Comparison of ENCODE assay signal across 7 cellular contexts in the genomic region with DNA sequence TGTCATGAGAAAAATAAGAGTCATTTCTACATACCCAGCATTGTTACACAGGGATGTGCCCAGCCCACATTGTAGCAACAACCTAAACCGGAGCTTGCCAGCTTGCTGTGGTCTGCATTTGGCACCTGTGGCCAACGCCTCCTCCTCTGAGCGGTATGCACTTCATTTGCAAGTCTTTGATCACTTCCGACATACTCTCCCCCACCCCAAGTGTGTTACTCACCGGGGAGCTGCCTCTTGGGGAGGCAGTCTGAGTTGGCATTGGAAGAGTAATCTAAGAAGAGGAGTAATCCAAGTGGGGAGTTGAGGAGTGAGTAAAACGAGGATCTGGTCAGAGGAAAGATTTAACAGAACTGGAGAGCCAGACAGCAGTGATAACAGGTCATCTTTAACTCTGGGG. TPM values are rescaled to one million over a fixed set of nuclear protein-coding genes. Genes with fewer than 3 reads are reported as not detected.
DNase-seq lines count a peak whose midpoint lies in the region; ATAC-seq and TF ChIP-seq lines count a peak whose summit lies in the region.

No MANE protein-coding gene starts in this region.

- no peak overlapping the region for H3K27ac ChIP-seq in Peyer's patch

- no peaks in the 10 kb centered on the region for H3K9me3 ChIP-seq in Peyer's patch

- intact Hi-C loops in sciatic nerve (cut with DNase I) = no loop called here

- no peak for TF ChIP-seq CTCF in Peyer's patch (IDR thresholded peaks at IDR 0.05)

- DNase-seq in Peyer's patch (peak; percentile 45 to 72 (median 46)), left kidney (ENCODE audit: low read depth, low spot score) (peak; percentile 76), sciatic nerve (ENCODE audit: low spot score) (no peak), NCI-H146 treated with DMSO at 0.1 percent for 48 hours (lab: John Stamatoyannopoulos, UW; ENCODE audit: unreplicated experiment) (no peak)
- peak; percentile 37 to 72 (median 55) for DNase-seq in activated naive CD4-positive, alpha-beta T cell (lab: John Stamatoyannopoulos, UW)
- peak; percentile 88 for DNase-seq in stimulated activated CD8-positive, alpha-beta memory T cell treated with anti-CD3 and anti-CD28 coated beads, Interleukin-4, amount 100 ng/mL, for 48 hours

- H3K4me1 ChIP-seq in Peyer's patch = peaks cover 0 to 26% (median 3%) of the 10 kb centered on the region in 4 donors

- H3K27me3 ChIP-seq in Peyer's patch = no peaks in the 10 kb centered on the region

- ATAC-seq in GM21786 (IDR thresholded peaks at IDR 0.05; ENCODE audit: unreplicated experiment) (peak; percentile 75), sciatic nerve (no peak)

- TF ChIP-seq POLR2A in Peyer's patch (IDR thresholded peaks at IDR 0.05) = no peak

- H3K36me3 ChIP-seq in Peyer's patch = no peaks in the 10 kb centered on the region

- no peak overlapping the region for H3K4me3 ChIP-seq in Peyer's patch

RNA-seq across cellular contexts. Expression of a gene that starts 3.8 kb away (rescaled TPM):
- total RNA-seq in Peyer's patch (10 to 100 TPM in 3 of 4 donors, 1 to 10 TPM in 1; 5.0 to 14.3 (median 13.4) TPM), sciatic nerve (21.1 TPM)

Comparison
In these comparisons a context has a peak if more than half of its experiments do, and no peak if none do; other contexts are left out.
1. DNase-seq: peak in Peyer's patch (3 of 3), activated naive CD4-positive, alpha-beta T cell (4 of 4), left kidney (single experiment) and stimulated activated CD8-positive, alpha-beta memory T cell treated with anti-CD3 and anti-CD28 coated beads, Interleukin-4, amount 100 ng/mL, for 48 hours (single experiment); none in sciatic nerve (single experiment) and NCI-H146 treated with DMSO at 0.1 percent for 48 hours (single experiment).